In the genomic region with DNA sequence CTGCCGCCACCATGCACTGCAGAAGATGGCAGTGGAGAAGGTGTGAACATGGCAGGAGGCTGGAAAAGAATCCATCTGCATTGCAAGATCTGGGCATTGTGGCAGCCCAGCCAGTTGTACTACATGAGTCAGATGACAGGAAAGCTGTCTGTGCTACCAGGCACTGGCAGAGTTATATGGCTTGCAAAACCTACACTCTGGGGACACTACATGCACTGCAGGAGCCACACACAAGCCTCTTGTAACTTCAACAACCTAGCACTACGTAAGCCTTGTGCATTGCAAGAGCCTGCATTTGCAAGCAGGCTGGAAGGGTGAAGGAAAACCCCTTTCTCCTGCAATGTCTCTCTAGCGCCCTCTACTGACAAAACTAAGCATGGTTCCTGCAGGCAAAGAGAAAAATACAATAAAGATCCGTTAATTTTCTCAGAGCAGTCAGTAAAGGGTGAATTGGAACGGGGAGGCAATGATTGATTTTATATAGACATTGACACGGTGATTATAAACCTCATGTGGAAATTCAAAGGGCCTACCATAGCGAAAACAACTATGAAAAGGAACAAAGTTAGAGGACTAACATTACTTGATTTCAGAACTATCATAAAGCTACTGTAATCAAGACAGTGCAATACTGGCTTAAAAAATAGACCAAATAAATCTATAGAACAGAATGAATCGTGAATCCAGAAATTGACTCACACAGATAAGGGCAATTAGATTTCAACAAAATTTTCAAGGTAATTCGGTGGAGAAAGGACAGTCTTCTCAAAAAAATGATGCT, we compare ENCODE assay signal across 8 cellular contexts.
DNase-seq lines count a peak whose midpoint lies in the region; ATAC-seq and TF ChIP-seq lines count a peak whose summit lies in the region.

No MANE protein-coding gene starts in this region.

- H3K27me3 ChIP-seq in OCI-LY1 (ENCODE audit: insufficient read depth, low read length), result no peaks in the 10 kb centered on the region

- H3F3A ChIP-seq in OCI-LY1 (ENCODE audit: insufficient read depth, low read length), result no peaks in the 10 kb centered on the region

- no peak overlapping the region for H3K9ac ChIP-seq in OCI-LY1 (ENCODE audit: low read length)

- TF ChIP-seq CTCF in OCI-LY1 (IDR thresholded peaks at IDR 0.05; ENCODE audit: low read length) (peak; percentile 98), fibroblast of pulmonary artery (IDR thresholded peaks at IDR 0.05; ENCODE audit: low read length, missing control alignments) (no peak)

- H3K36me3 ChIP-seq in OCI-LY1 (ENCODE audit: insufficient read depth, low read length), result no peaks in the 10 kb centered on the region

- H3K4me2 ChIP-seq in OCI-LY1 (ENCODE audit: low read length), result no peak overlapping the region

- H3K27ac ChIP-seq in OCI-LY1 (ENCODE audit: low read depth, low read length, poor library complexity, severe bottlenecking), result no peak overlapping the region

- H3K9me3 ChIP-seq in OCI-LY1 (ENCODE audit: low read length), result no peaks in the 10 kb centered on the region

- H4K20me1 ChIP-seq in OCI-LY1 (ENCODE audit: insufficient read depth, low read length), result no peaks in the 10 kb centered on the region

- H3K79me2 ChIP-seq in OCI-LY1 (ENCODE audit: insufficient read depth, low read length), result no peaks in the 10 kb centered on the region

- peaks cover 8% of the 10 kb centered on the region for H3K4me1 ChIP-seq in OCI-LY1 (ENCODE audit: insufficient read depth, low read length, severe bottlenecking)

- H3K4me3 ChIP-seq in OCI-LY1 (ENCODE audit: low read depth, low read length, poor library complexity, severe bottlenecking), result no peak overlapping the region
- no peak overlapping the region for H3K4me3 ChIP-seq in fibroblast of pulmonary artery (replicated peaks; ENCODE audit: low read depth, low read length)

- no peaks in the 10 kb centered on the region for H3K9me2 ChIP-seq in OCI-LY1 (ENCODE audit: low read depth, low read length)

- ATAC-seq in GM21367 (IDR thresholded peaks at IDR 0.05; ENCODE audit: unreplicated experiment), result peak; percentile 76
- no peak for ATAC-seq in HG03439 (IDR thresholded peaks at IDR 0.05; ENCODE audit: unreplicated experiment)

- H2AFZ ChIP-seq in OCI-LY1 (ENCODE audit: low read length), result no peak overlapping the region

- DNase-seq in DMS153 (lab: John Stamatoyannopoulos, UW) (peak; percentile 57), HK-2 (ENCODE audit: unreplicated experiment) (peak; percentile 43), activated T-cell treated with anti-CD3 and anti-CD28 coated beads for 48 hours (ENCODE audit: low read depth) (peak; percentile 12), fibroblast of pulmonary artery (ENCODE audit: low read depth) (peak; percentile 87), non-pigmented ciliary epithelial cell (ENCODE audit: low read depth) (peak; percentile 53)

Comparison
In these comparisons a context has a peak if more than half of its experiments do, and no peak if none do; other contexts are left out.
1. DNase-seq: peak in every context shown above with its lines; median percentile 87 in fibroblast of pulmonary artery; 57 in DMS153; 53 in non-pigmented ciliary epithelial cell; 43 in HK-2; 12 in activated T-cell treated with anti-CD3 and anti-CD28 coated beads for 48 hours.